Comparison of ENCODE assay signal across 1 cellular context in the genomic region with DNA sequence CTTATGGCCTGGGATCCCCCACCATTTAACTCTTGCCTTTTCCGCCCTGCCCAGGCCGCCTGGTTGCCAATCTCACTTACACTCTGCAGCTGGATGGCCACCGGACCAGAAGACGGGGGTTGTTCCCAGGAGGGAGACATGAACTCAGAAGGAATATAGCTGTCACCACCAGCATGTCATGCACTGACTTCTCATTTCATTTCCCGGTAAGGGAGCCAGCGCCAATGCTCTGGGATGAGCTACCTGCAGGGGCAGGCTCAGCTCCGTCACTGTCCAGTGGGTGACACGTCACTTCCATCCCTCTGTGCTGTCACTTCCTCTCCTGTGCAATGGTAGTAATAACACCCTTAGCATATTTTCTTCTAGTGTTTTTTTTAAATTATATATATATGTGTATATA.
TF ChIP-seq lines count a peak whose summit lies in the region.

No MANE protein-coding gene starts in this region.

TF ChIP-seq in K562, 482 proteins besides CTCF, POLR2A, EP300 and RAD21 (continued from another document):
- TF ChIP-seq, protein P1, sequence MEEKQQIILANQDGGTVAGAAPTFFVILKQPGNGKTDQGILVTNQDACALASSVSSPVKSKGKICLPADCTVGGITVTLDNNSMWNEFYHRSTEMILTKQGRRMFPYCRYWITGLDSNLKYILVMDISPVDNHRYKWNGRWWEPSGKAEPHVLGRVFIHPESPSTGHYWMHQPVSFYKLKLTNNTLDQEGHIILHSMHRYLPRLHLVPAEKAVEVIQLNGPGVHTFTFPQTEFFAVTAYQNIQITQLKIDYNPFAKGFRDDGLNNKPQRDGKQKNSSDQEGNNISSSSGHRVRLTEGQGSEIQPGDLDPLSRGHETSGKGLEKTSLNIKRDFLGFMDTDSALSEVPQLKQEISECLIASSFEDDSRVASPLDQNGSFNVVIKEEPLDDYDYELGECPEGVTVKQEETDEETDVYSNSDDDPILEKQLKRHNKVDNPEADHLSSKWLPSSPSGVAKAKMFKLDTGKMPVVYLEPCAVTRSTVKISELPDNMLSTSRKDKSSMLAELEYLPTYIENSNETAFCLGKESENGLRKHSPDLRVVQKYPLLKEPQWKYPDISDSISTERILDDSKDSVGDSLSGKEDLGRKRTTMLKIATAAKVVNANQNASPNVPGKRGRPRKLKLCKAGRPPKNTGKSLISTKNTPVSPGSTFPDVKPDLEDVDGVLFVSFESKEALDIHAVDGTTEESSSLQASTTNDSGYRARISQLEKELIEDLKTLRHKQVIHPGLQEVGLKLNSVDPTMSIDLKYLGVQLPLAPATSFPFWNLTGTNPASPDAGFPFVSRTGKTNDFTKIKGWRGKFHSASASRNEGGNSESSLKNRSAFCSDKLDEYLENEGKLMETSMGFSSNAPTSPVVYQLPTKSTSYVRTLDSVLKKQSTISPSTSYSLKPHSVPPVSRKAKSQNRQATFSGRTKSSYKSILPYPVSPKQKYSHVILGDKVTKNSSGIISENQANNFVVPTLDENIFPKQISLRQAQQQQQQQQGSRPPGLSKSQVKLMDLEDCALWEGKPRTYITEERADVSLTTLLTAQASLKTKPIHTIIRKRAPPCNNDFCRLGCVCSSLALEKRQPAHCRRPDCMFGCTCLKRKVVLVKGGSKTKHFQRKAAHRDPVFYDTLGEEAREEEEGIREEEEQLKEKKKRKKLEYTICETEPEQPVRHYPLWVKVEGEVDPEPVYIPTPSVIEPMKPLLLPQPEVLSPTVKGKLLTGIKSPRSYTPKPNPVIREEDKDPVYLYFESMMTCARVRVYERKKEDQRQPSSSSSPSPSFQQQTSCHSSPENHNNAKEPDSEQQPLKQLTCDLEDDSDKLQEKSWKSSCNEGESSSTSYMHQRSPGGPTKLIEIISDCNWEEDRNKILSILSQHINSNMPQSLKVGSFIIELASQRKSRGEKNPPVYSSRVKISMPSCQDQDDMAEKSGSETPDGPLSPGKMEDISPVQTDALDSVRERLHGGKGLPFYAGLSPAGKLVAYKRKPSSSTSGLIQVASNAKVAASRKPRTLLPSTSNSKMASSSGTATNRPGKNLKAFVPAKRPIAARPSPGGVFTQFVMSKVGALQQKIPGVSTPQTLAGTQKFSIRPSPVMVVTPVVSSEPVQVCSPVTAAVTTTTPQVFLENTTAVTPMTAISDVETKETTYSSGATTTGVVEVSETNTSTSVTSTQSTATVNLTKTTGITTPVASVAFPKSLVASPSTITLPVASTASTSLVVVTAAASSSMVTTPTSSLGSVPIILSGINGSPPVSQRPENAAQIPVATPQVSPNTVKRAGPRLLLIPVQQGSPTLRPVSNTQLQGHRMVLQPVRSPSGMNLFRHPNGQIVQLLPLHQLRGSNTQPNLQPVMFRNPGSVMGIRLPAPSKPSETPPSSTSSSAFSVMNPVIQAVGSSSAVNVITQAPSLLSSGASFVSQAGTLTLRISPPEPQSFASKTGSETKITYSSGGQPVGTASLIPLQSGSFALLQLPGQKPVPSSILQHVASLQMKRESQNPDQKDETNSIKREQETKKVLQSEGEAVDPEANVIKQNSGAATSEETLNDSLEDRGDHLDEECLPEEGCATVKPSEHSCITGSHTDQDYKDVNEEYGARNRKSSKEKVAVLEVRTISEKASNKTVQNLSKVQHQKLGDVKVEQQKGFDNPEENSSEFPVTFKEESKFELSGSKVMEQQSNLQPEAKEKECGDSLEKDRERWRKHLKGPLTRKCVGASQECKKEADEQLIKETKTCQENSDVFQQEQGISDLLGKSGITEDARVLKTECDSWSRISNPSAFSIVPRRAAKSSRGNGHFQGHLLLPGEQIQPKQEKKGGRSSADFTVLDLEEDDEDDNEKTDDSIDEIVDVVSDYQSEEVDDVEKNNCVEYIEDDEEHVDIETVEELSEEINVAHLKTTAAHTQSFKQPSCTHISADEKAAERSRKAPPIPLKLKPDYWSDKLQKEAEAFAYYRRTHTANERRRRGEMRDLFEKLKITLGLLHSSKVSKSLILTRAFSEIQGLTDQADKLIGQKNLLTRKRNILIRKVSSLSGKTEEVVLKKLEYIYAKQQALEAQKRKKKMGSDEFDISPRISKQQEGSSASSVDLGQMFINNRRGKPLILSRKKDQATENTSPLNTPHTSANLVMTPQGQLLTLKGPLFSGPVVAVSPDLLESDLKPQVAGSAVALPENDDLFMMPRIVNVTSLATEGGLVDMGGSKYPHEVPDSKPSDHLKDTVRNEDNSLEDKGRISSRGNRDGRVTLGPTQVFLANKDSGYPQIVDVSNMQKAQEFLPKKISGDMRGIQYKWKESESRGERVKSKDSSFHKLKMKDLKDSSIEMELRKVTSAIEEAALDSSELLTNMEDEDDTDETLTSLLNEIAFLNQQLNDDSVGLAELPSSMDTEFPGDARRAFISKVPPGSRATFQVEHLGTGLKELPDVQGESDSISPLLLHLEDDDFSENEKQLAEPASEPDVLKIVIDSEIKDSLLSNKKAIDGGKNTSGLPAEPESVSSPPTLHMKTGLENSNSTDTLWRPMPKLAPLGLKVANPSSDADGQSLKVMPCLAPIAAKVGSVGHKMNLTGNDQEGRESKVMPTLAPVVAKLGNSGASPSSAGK (IDR thresholded peaks at IDR 0.05), result no peak
- TF ChIP-seq POLR3G (IDR thresholded peaks at IDR 0.05; ENCODE audit: extremely low read depth, insufficient read length, insufficient replicate concordance) (no peak), E4F1 (CRISPR knock-in tag; IDR thresholded peaks at IDR 0.05; ENCODE audit: borderline replicate concordance) (no peak), FOXJ2 (tag; IDR thresholded peaks at IDR 0.05) (no peak), ZFP1 (CRISPR knock-in tag; IDR thresholded peaks at IDR 0.05) (no peak), ZNF707 (CRISPR knock-in tag; conservative IDR thresholded peaks at IDR 0.05) (no peak), ZNF444 (CRISPR knock-in tag; IDR thresholded peaks at IDR 0.05) (no peak), ZNF121 (CRISPR knock-in tag; conservative IDR thresholded peaks at IDR 0.05) (no peak)
